2 cellular contexts compared by ENCODE assay signal in genomic region chr17:58233547-58233946, GRCh38.
TF ChIP-seq lines count a peak whose summit lies in the region.

No MANE protein-coding gene starts in this region.

TF ChIP-seq in GM12891, 5 proteins besides CTCF, POLR2A, EP300 and RAD21:
- TF ChIP-seq SPI1 (IDR thresholded peaks at IDR 0.05; ENCODE audit: low read depth, low read length) (peak; percentile 99), PAX5 (IDR thresholded peaks at IDR 0.05; ENCODE audit: insufficient read depth, low read length, severe bottlenecking) (no peak)

TF ChIP-seq in GM12878, 131 proteins besides CTCF, POLR2A, EP300 and RAD21:
- no peak for TF ChIP-seq BCL3 (IDR thresholded peaks at IDR 0.05; ENCODE audit: borderline replicate concordance, insufficient read depth, low read depth, low read length, poor library complexity, severe bottlenecking)
- TF ChIP-seq TAF1 (IDR thresholded peaks at IDR 0.05; ENCODE audit: borderline replicate concordance, low read depth, low read length), result no peak
- no peak for TF ChIP-seq POLR2AphosphoS2 (IDR thresholded peaks at IDR 0.05; ENCODE audit: low read depth, low read length)
- no peak for TF ChIP-seq EZH2 (IDR thresholded peaks at IDR 0.05; ENCODE audit: borderline replicate concordance, control insufficient read depth, low read depth, low read length)
- TF ChIP-seq JUNB (IDR thresholded peaks at IDR 0.05), result no peak
- TF ChIP-seq PKNOX1 (IDR thresholded peaks at IDR 0.05), result no peak
- no peak for TF ChIP-seq ZNF622 (IDR thresholded peaks at IDR 0.05)
- no peak for TF ChIP-seq ASH2L (IDR thresholded peaks at IDR 0.05; ENCODE audit: borderline replicate concordance, low read depth)
- TF ChIP-seq SRF (IDR thresholded peaks at IDR 0.05; ENCODE audit: low read depth in 2 of 2, low read length in 2 of 2), result no peak
- no peak for TF ChIP-seq ATF3 (IDR thresholded peaks at IDR 0.05; ENCODE audit: borderline replicate concordance, extremely low read depth, low read depth, low read length)
- no peak for TF ChIP-seq SMARCA5 (IDR thresholded peaks at IDR 0.05)
- no peak for TF ChIP-seq TARDBP (IDR thresholded peaks at IDR 0.05; ENCODE audit: borderline replicate concordance)
- TF ChIP-seq MTA2 (IDR thresholded peaks at IDR 0.05; ENCODE audit: low read depth), result peak; percentile 18; the same call in 1 of the 2 replicates
- TF ChIP-seq CREB1 (IDR thresholded peaks at IDR 0.05; ENCODE audit: low read depth), result no peak
- no peak for TF ChIP-seq ZBTB33 (IDR thresholded peaks at IDR 0.05)
- 0 out of 2 replicates have a peak, but pooled peaks have one; percentile 33 for TF ChIP-seq RELB (IDR thresholded peaks at IDR 0.05; ENCODE audit: low read depth)
- TF ChIP-seq SMC3 (IDR thresholded peaks at IDR 0.05; ENCODE audit: borderline replicate concordance, low read length), result no peak
- peak; percentile 97 for TF ChIP-seq SPI1 (IDR thresholded peaks at IDR 0.05; ENCODE audit: borderline replicate concordance, insufficient read depth, low read depth, low read length)
- no peak; the same call in 1 of the 2 replicates for TF ChIP-seq IKZF1 (conservative IDR thresholded peaks at IDR 0.05)
- no peak for TF ChIP-seq CHD4 (IDR thresholded peaks at IDR 0.05)
- peak in 1 of 2 experiments; percentile 10; a peak in 1 of 4 replicates for TF ChIP-seq IKZF2 (IDR thresholded peaks at IDR 0.05)
- TF ChIP-seq RAD51 (IDR thresholded peaks at IDR 0.05), result 0 out of 2 replicates have a peak, but pooled peaks have one; percentile 6
- TF ChIP-seq EGR1 (IDR thresholded peaks at IDR 0.05; ENCODE audit: borderline replicate concordance in 1 of 2, low read depth in 2 of 2, low read length in 2 of 2), result no peak
- no peak for TF ChIP-seq MYC (IDR thresholded peaks at IDR 0.05; ENCODE audit: insufficient read depth, insufficient read length, insufficient replicate concordance, low read length, severe bottlenecking)
- no peak for TF ChIP-seq POLR2AphosphoS5 (IDR thresholded peaks at IDR 0.05; ENCODE audit: low read length)
- 0 out of 2 replicates have a peak, but pooled peaks have one; percentile 39 for TF ChIP-seq HDGF (IDR thresholded peaks at IDR 0.05)
- TF ChIP-seq PAX8 (IDR thresholded peaks at IDR 0.05), result no peak
